ENCODE assay signal across 8 cellular contexts in genomic region chr5:160419458-160420330, GRCh38. TPM values are rescaled to one million over a fixed set of nuclear protein-coding genes. Genes with fewer than 3 reads are reported as not detected.
A peak's percentile ranks its signal among the peaks of the same experiment; 100 is the strongest.
DNase-seq lines count a peak whose midpoint lies in the region; ATAC-seq and TF ChIP-seq lines count a peak whose summit lies in the region.

No MANE protein-coding gene starts in this region.

- peaks cover 24% of the 10 kb centered on the region for H3K36me3 Mint-ChIP-seq in activated CD4-positive, alpha-beta T cell treated with anti-CD3 and anti-CD28 coated beads for 36 hours (ENCODE audit: low read depth)
- peaks cover 11% of the 10 kb centered on the region for H3K36me3 Mint-ChIP-seq in nephron (ENCODE audit: low read depth)

- POLR2A ChIA-PET in activated CD4-positive, alpha-beta T cell treated with anti-CD3 and anti-CD28 coated beads for 36 hours (lab: Charles Lee), result interaction anchor here (0.5 to 1.5 kb wide), 5 partner anchors 19 to 389 kb away, joined by 3 to 6 read pairs (median 5); no protein-coding TSS in a partner anchor

- H3K27me3 Mint-ChIP-seq in activated CD4-positive, alpha-beta T cell treated with anti-CD3 and anti-CD28 coated beads for 36 hours, result no peaks in the 10 kb centered on the region
- H3K27me3 Mint-ChIP-seq in nephron (ENCODE audit: low read depth), result no peaks in the 10 kb centered on the region

- CTCF ChIA-PET in activated CD4-positive, alpha-beta T cell treated with anti-CD3 and anti-CD28 coated beads for 36 hours (lab: Charles Lee), result interaction anchor here (0.6 to 9.3 kb wide), 5 partner anchors 12 to 93 kb away, joined by 3 to 107 read pairs (median 5); no protein-coding TSS in a partner anchor

- H3K27ac ChIP-seq in cingulate gyrus (ENCODE audit: low read depth, low read length), result peak overlapping the region; percentile 89

- DNase-seq in activated CD4-positive, alpha-beta T cell treated with anti-CD3 and anti-CD28 coated beads for 36 hours, result no peak
- no peak for DNase-seq in activated CD4-positive, alpha-beta T cell treated with anti-CD3 and anti-CD28 coated beads for 4 hours
- DNase-seq in M059J (ENCODE audit: low read depth) (peak; percentile 15), NCI-H146 (lab: John Stamatoyannopoulos, UW) (no peak), SIG-M5 (lab: John Stamatoyannopoulos, UW) (no peak), epidermal melanocyte (ENCODE audit: insufficient read length, low spot score) (no peak)

- intact Hi-C loops in activated CD4-positive, alpha-beta T cell treated with anti-CD3 and anti-CD28 coated beads for 36 hours (cut with DNase I, micrococcal nuclease), result loop anchor here (1.0 to 5.0 kb wide), 8 partner anchors 19 to 1212 kb away; partner anchors contain the start of genes FAM200C (in 2 of the 2), PWWP2A (in 2 of the 2), RNF145 (in 1 of the 2) and TTC1 (in 1 of the 2)

- ATAC-seq in activated CD4-positive, alpha-beta T cell treated with anti-CD3 and anti-CD28 coated beads for 36 hours, result peak; percentile 31

- H3K4me3 Mint-ChIP-seq in activated CD4-positive, alpha-beta T cell treated with anti-CD3 and anti-CD28 coated beads for 36 hours, result peak overlapping the region; percentile 96
- H3K4me3 Mint-ChIP-seq in nephron, result peak overlapping the region; percentile 92 to 96 (median 93)

- no peak for TF ChIP-seq CTCF in nephron (IDR thresholded peaks at IDR 0.05; ENCODE audit: unreplicated experiment in 3 of 3)

- H3K27ac Mint-ChIP-seq in activated CD4-positive, alpha-beta T cell treated with anti-CD3 and anti-CD28 coated beads for 36 hours, result peak overlapping the region; percentile 99
- peak overlapping the region; percentile 93 to 96 (median 95) for H3K27ac Mint-ChIP-seq in nephron

- H3K4me1 Mint-ChIP-seq in activated CD4-positive, alpha-beta T cell treated with anti-CD3 and anti-CD28 coated beads for 36 hours, result peaks cover 66% of the 10 kb centered on the region
- peaks cover 61% of the 10 kb centered on the region for H3K4me1 Mint-ChIP-seq in nephron

- H3K9me3 Mint-ChIP-seq in activated CD4-positive, alpha-beta T cell treated with anti-CD3 and anti-CD28 coated beads for 36 hours (ENCODE audit: low read depth), result no peaks in the 10 kb centered on the region
- H3K9me3 Mint-ChIP-seq in nephron, result no peaks in the 10 kb centered on the region

RNA-seq across cellular contexts. Expression of gene SLU7, which starts 0.8 kb away (rescaled TPM):
- total RNA-seq in activated CD4-positive, alpha-beta T cell treated with anti-CD3 and anti-CD28 coated beads for 36 hours, result 10 to 100 TPM; 41.1 to 53.0 TPM
- 31.8 and 64.1 TPM in 2 replicates for total RNA-seq in M059J (2014; rRNA removed; shearing (Covaris generic))

RNA-seq across cellular contexts. Expression of gene PTTG1, which starts 2.0 kb away (rescaled TPM):
- 100 to 1,000 TPM; 169 to 212 TPM for total RNA-seq in activated CD4-positive, alpha-beta T cell treated with anti-CD3 and anti-CD28 coated beads for 36 hours
- total RNA-seq in M059J (2014; rRNA removed; shearing (Covaris generic)), result 1,224 and 1,388 TPM in 2 replicates

RNA-seq across cellular contexts. Expression of gene FAM200C, which starts 19.8 kb away (rescaled TPM):
- total RNA-seq in activated CD4-positive, alpha-beta T cell treated with anti-CD3 and anti-CD28 coated beads for 36 hours, result 1 to 10 TPM in 1 of 2 experiments, under 1 TPM in 1; 0.91 to 1.3 TPM
- 9.7 and 11.3 TPM in 2 replicates for total RNA-seq in M059J (2014; rRNA removed; shearing (Covaris generic))

RNA-seq across cellular contexts. Expression of gene C1QTNF2, which starts 49.3 kb away (rescaled TPM):
- total RNA-seq in activated CD4-positive, alpha-beta T cell treated with anti-CD3 and anti-CD28 coated beads for 36 hours, result not detected
- 2.5 and 3.3 TPM in 2 replicates for total RNA-seq in M059J (2014; rRNA removed; shearing (Covaris generic))
